Comparison of ENCODE assay signal across 8 cellular contexts in the genomic region with DNA sequence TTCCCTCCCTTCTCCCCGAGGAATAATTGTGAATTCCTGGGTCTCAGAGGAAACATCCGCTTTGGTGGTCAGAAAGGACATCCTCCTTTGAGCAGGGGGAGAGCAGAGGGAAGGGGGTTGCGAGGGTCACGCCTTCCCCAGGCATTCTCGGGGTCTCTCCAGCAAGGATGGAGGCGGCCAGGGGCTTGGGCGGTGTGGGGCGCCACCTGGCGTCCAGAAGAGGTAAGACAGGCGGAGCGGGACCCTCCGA.
DNase-seq lines count a peak whose midpoint lies in the region; ATAC-seq and TF ChIP-seq lines count a peak whose summit lies in the region.

No MANE protein-coding gene starts in this region.

- TF ChIP-seq CTCF in Calu3 (IDR thresholded peaks at IDR 0.05; ENCODE audit: unreplicated experiment) (peak; percentile 99), chondrocyte (IDR thresholded peaks at IDR 0.05) (peak; percentile 100)

- H3K4me3 Mint-ChIP-seq in Calu3 (ENCODE audit: low read depth, unreplicated experiment) (peak overlapping the region; percentile 76), chondrocyte (ENCODE audit: unreplicated experiment) (peak overlapping the region; percentile 75)

- H3K27ac Mint-ChIP-seq in Calu3 (ENCODE audit: unreplicated experiment), result peak overlapping the region; percentile 58
- peak overlapping the region; percentile 98 for H3K27ac Mint-ChIP-seq in chondrocyte (ENCODE audit: unreplicated experiment)

- intact Hi-C loops in Calu3 (cut with micrococcal nuclease; ENCODE audit: unreplicated experiment), result loop anchor here (10.0 kb wide), 1 partner anchor 572 kb away; no protein-coding TSS in a partner anchor

- H3K36me3 Mint-ChIP-seq in Calu3 (ENCODE audit: insufficient read depth, unreplicated experiment), result peaks cover 13% of the 10 kb centered on the region
- H3K36me3 Mint-ChIP-seq in chondrocyte (ENCODE audit: low read depth), result no peaks in the 10 kb centered on the region

- ATAC-seq in HG02981 (IDR thresholded peaks at IDR 0.05; ENCODE audit: unreplicated experiment), result peak; percentile 45
- ATAC-seq in activated CD4-positive, CD25-positive, alpha-beta regulatory T cell treated with anti-CD3 and anti-CD28 coated beads, Interleukin-2, amount 50 U/mL, for 24 hours, result peak; percentile 47 to 67

- in situ Hi-C loops in G401 (cut with HindIII; ENCODE audit: low sequenced_read_pairs), result no loop called here

- peaks cover 40% of the 10 kb centered on the region for H3K27me3 Mint-ChIP-seq in Calu3 (ENCODE audit: unreplicated experiment)
- H3K27me3 Mint-ChIP-seq in chondrocyte (ENCODE audit: low read depth), result no peaks in the 10 kb centered on the region

- peaks cover 23% of the 10 kb centered on the region for H3K4me1 Mint-ChIP-seq in Calu3 (ENCODE audit: low read depth, unreplicated experiment)
- peaks cover 41% of the 10 kb centered on the region for H3K4me1 Mint-ChIP-seq in chondrocyte (ENCODE audit: low read depth)

- CTCF ChIA-PET in Calu3 (lab: Charles Lee), result interaction anchor here (1.0 to 3.6 kb wide), 7 partner anchors 158 to 407 kb away, joined by 3 to 21 read pairs (median 4); no protein-coding TSS in a partner anchor

- H3K9me3 Mint-ChIP-seq in Calu3 (ENCODE audit: low read depth, unreplicated experiment) (no peaks in the 10 kb centered on the region), chondrocyte (ENCODE audit: low read depth) (no peaks in the 10 kb centered on the region)

- no TSS peak for BruUV-seq in Calu3 (replicated peaks; lab: Mats Ljungman, UMichigan)

- DNase-seq in Calu3, result peak; percentile 83
- peak; percentile 83 for DNase-seq in chondrocyte (ENCODE audit: low spot score)
- DNase-seq in medulla oblongata (ENCODE audit: extremely low spot score), result peak; percentile 71
- DNase-seq in stimulated activated CD8-positive, alpha-beta memory T cell treated with anti-CD3 and anti-CD28 coated beads, Interleukin-12 subunit alpha, Interleukin-12 subunit beta, amount 100 ng/mL, for 4 hours (ENCODE audit: low read depth), result peak; percentile 14
- DNase-seq in G401 (ENCODE audit: low spot score), result no peak
- DNase-seq in putamen (ENCODE audit: low spot score), result no peak

Comparison
In these comparisons a context has a peak if more than half of its experiments do, and no peak if none do; other contexts are left out.
1. DNase-seq: peak in Calu3 (single experiment), chondrocyte (single experiment), medulla oblongata (single experiment) and stimulated activated CD8-positive, alpha-beta memory T cell treated with anti-CD3 and anti-CD28 coated beads, Interleukin-12 subunit alpha, Interleukin-12 subunit beta, amount 100 ng/mL, for 4 hours (single experiment); none in G401 (single experiment) and putamen (single experiment).